12 cellular contexts compared by ENCODE assay signal in the genomic region with DNA sequence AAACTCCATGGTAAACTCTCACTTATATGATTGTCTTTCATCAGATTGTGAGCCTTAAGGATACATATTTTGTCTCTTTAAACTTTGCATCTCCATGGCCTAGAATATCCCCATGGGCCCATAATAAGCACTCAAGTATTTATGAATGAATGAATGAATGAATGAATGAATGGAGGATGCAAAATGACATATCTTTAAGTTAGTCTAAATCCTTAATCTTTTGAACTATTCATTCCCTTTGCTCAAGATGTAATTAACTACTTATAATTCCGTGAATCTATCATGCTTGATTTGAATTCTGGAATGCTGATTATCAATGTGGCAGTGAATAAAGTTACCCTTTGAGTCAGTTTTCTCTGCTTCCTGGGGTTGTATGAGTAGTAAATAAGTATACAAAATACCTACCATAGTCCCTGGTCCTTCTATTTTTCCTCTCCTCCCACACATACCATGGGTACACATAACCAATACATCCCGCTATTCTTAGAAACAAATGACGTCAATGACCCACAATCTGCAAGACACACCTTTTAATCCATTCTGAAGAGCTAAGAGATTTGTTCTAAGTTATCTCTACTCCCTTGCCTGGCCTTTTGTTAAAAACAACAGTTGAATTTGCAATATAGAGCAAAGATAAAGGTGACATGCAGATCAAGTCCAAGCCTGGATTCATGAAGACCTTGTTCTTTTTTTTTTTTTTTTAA.
DNase-seq lines count a peak whose midpoint lies in the region; ATAC-seq and TF ChIP-seq lines count a peak whose summit lies in the region.
"Had no signal": no experiment of that assay in that cellular context is flagged by ENCODE, and none has a peak within 500 bp of the region (broad histone marks: within the 10 kb centered on the region; RNA-seq: fewer than 3 reads in every experiment).

No MANE protein-coding gene starts in this region.

- TF ChIP-seq CTCF in cardiac fibroblast (IDR thresholded peaks at IDR 0.05; ENCODE audit: low read depth, low read length) (no peak), retinal pigment epithelial cell (conservative IDR thresholded peaks at IDR 0.05; ENCODE audit: low read depth, low read length) (no peak)

- in situ Hi-C loops in SK-MEL-5 (cut with HindIII; ENCODE audit: low pct_unique_long_range_greater_than_20kb, low sequenced_read_pairs) = no loop called here

- peak; percentile 1 for DNase-seq in SK-MEL-5 (ENCODE audit: low read depth, low spot score)
- peak; percentile 44 to 81 for DNase-seq in cardiac fibroblast (ENCODE audit: low read depth in 2 of 2)
- no peak for DNase-seq in left ventricle myocardium superior
- peak; percentile 89 for DNase-seq in retinal pigment epithelial cell (ENCODE audit: low read depth)
- DNase-seq in activated CD4-positive, CD25-positive, alpha-beta regulatory T cell treated with anti-CD3 and anti-CD28 coated beads, Interleukin-2, amount 50 U/mL, for 72 hours = no peak
- no peak for DNase-seq in HUDEP-2 (lab: John Stamatoyannopoulos, UW; ENCODE audit: unreplicated experiment in 76 of 76)
- DNase-seq: CD8-positive, alpha-beta memory T cell; MG63; NCI-H1105; NCI-H1694 treated with DMSO at 0.1 percent for 48 hours; PC-9 had no signal

- ATAC-seq in left ventricle myocardium superior (peak; percentile 86), GM18519 (IDR thresholded peaks at IDR 0.05; ENCODE audit: low FRiP score, unreplicated experiment) (no peak)

- intact Hi-C loops in left ventricle myocardium superior (cut with micrococcal nuclease) = no loop called here

- H3K4me3 ChIP-seq in cardiac fibroblast (replicated peaks in 1 of 2; ENCODE audit: low read depth in 2 of 2, low read length in 2 of 2) (no peak overlapping the region), retinal pigment epithelial cell (ENCODE audit: low read length) (no peak overlapping the region)
- H3K4me3 ChIP-seq: MG63, PC-9 had no signal

Comparison
In these comparisons a context has a peak if more than half of its experiments do, and no peak if none do; other contexts are left out.
1. DNase-seq: peak in SK-MEL-5 (single experiment), cardiac fibroblast (2 of 2) and retinal pigment epithelial cell (single experiment); none in left ventricle myocardium superior (single experiment), activated CD4-positive, CD25-positive, alpha-beta regulatory T cell treated with anti-CD3 and anti-CD28 coated beads, Interleukin-2, amount 50 U/mL, for 72 hours (single experiment) and HUDEP-2 (0 of 76).